In the genomic region with DNA sequence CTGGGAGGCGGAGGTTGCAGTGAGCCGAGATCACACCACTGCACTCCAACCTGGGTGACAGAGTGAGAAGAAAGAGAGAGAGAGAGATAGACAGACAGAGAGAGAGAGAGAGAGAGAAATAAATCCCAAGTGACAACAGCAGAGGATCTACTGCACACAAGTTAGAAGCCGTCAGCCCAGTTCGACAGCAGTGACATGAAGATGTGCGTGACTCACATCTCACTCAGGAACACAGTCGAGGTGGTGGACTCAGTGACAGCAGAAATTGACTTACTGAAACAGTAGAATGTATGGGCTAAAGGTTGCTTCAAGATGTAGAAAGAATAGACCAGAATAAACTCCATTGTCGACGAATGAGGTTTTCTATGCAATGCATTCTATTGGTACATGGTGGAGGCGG, we compare ENCODE assay signal across 20 cellular contexts.
"Had no signal": no experiment of that assay in that cellular context is flagged by ENCODE, and none has a peak within 500 bp of the region (broad histone marks: within the 10 kb centered on the region; RNA-seq: fewer than 3 reads in every experiment).

No MANE protein-coding gene starts in this region.

- H3K27ac ChIP-seq: cardiac muscle cell, esophagus muscularis mucosa, prostate gland had no signal

- H3K9me3 ChIP-seq: esophagus muscularis mucosa, prostate gland had no signal

- H3K4me1 ChIP-seq: esophagus muscularis mucosa, prostate gland had no signal

- ATAC-seq: activated naive CD8-positive, alpha-beta T cell treated with anti-CD3 and anti-CD28 coated beads, Interleukin-2, amount 50 U/mL, for 24 hours; left ventricle myocardium superior; right cardiac atrium; stimulated activated naive CD8-positive, alpha-beta T cell treated with anti-CD3 and anti-CD28 coated beads, Interleukin-15, Interleukin-2, amounts not matched to agents 100 U/mL and 50 U/mL, for 24 hours had no signal

- H3K4me3 ChIP-seq: cardiac muscle cell, esophagus muscularis mucosa, prostate gland had no signal

- DNase-seq: activated CD4-positive, alpha-beta T cell treated with anti-CD3 and anti-CD28 coated beads for 1 hour; activated CD4-positive, alpha-beta T cell treated with anti-CD3 and anti-CD28 coated beads, Interleukin-2, amount 50 U/mL, for 1 hour; activated CD8-positive, alpha-beta memory T cell treated with anti-CD3 and anti-CD28 coated beads for 24 hours; activated CD8-positive, alpha-beta memory T cell treated with anti-CD3 and anti-CD28 coated beads, Interleukin-2, amount 50 U/mL, for 4 hours; activated effector memory CD4-positive, alpha-beta T cell treated with Interleukin-2 at 50 U/mL for 16 hours; activated naive CD4-positive, alpha-beta T cell treated with anti-CD3 and anti-CD28 coated beads for 36 hours; activated naive CD8-positive, alpha-beta T cell treated with anti-CD3 and anti-CD28 coated beads, Interleukin-2, amount 50 U/mL, for 24 hours; activated T-cell treated with anti-CD3 and anti-CD28 coated beads, Interleukin-2, amount 50 U/mL, for 48 hours; effector CD4-positive, alpha-beta T cell; left ventricle myocardium superior; mammary epithelial cell; midbrain; right cardiac atrium; stimulated activated CD4-positive, alpha-beta T cell treated with anti-CD3 and anti-CD28 coated beads, Interleukin-12 subunit alpha, Interleukin-12 subunit beta, amount 100 ng/mL, for 4 hours; stimulated activated CD4-positive, alpha-beta T cell treated with anti-CD3 and anti-CD28 coated beads, Interleukin-4, amount 100 ng/mL, for 4 hours; stimulated activated naive CD8-positive, alpha-beta T cell treated with anti-CD3 and anti-CD28 coated beads, Interleukin-15, Interleukin-2, amounts not matched to agents 100 U/mL and 50 U/mL, for 24 hours; T-helper 1 cell had no signal

- H3K36me3 ChIP-seq: cardiac muscle cell, esophagus muscularis mucosa, prostate gland had no signal

- H3K27me3 ChIP-seq: cardiac muscle cell had no signal
